Comparison of ENCODE assay signal across 24 cellular contexts in the genomic region with DNA sequence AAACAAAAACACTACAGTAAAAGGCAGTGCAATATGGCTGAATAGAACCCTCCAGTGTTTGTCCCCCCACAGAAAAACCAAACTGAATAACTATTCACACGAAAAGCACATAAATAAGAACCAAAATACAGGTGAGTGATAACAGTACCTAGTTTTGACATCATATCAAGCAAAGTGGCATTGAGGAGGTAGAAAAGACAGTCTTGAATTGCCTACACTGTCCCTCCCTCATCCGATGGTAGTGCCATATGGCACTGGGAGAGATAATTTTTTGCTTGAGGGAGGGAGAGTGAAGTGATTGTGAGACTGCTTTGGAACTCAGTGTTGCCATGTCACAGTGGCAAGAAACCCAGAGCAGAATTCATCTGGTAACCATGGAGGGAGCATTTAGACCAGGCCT.
"Had no signal": no experiment of that assay in that cellular context is flagged by ENCODE, and none has a peak within 500 bp of the region (broad histone marks: within the 10 kb centered on the region; RNA-seq: fewer than 3 reads in every experiment).

No MANE protein-coding gene starts in this region.

- H3K4me1 Mint-ChIP-seq: nephron, neural crest cell had no signal

- H3K27me3 Mint-ChIP-seq: naive thymus-derived CD8-positive, alpha-beta T cell; stimulated activated memory B cell treated with anti-CD40 and anti-IgM and Interleukin-4, amounts not matched to agents 10 μg/mL and 1 μg/mL and 100 μg/mL, for 72 hours had no signal

- DNase-seq: hypothalamus; immature natural killer cell; kidney; left colon; left lung; lower lobe of right lung; mammary epithelial cell; mesenchymal stem cell; naive thymus-derived CD8-positive, alpha-beta T cell; nucleus accumbens; pancreas; retina; right cardiac atrium; sigmoid colon; small intestine; spleen; stimulated activated CD4-positive, alpha-beta T cell treated with anti-CD3 and anti-CD28 coated beads, Interleukin-4, amount 100 ng/mL, for 24 hours; stimulated activated naive CD4-positive, alpha-beta T cell treated with Interleukin-2 at 50 U/mL for 16 hours; tibial artery; trophoblast cell; upper lobe of right lung had no signal

- H3K4me3 Mint-ChIP-seq: immature natural killer cell; naive thymus-derived CD8-positive, alpha-beta T cell; nephron; neural crest cell; stimulated activated memory B cell treated with anti-CD40 and anti-IgM and Interleukin-4, amounts not matched to agents 10 μg/mL and 1 μg/mL and 100 μg/mL, for 72 hours had no signal

- H3K27ac Mint-ChIP-seq: immature natural killer cell; naive thymus-derived CD8-positive, alpha-beta T cell; nephron; stimulated activated memory B cell treated with anti-CD40 and anti-IgM and Interleukin-4, amounts not matched to agents 10 μg/mL and 1 μg/mL and 100 μg/mL, for 72 hours had no signal

- ATAC-seq: left colon; left lung; lower lobe of right lung; naive thymus-derived CD8-positive, alpha-beta T cell; pancreas; right cardiac atrium; stimulated activated memory B cell treated with anti-CD40 and anti-IgM and Interleukin-4, amounts not matched to agents 10 μg/mL and 1 μg/mL and 100 μg/mL, for 72 hours; upper lobe of right lung had no signal
